Comparison of ENCODE assay signal across 8 cellular contexts in the genomic region with DNA sequence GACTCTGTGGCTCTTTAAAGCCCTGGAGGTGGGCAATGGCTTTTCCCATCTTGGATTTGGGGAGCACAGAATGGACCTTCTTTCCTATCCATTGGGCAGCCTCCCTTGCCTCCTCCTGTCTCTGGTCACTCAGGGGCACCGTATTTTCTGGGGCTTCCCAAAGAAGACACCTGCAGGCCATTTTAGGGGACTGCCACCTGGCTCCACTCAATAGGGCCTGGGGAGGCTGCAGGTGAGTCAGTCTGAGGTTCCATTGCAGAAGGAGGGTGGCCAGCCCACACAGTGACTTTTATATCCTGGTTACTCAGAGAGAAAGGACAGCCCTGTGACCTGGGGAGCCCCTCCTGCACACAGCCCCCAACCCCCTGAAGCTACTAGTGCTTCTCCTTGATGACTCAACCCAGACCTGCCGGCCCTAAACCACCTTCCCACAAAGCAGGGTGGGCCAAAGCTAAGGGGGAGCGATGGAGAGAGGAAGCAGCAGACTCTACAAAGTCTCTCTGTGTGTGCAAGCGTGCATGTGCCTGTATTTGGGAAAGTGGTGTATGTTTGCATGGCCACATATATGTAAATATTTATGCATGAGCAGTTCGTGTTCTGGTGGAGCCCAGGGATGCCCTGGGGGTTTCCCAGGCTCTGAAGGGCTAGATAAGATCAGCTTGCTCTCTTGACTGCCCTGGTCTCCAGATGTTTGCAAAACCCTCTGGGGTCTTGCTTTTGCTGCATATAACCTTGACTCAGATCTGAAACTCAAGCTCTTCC. TPM values are rescaled to one million over a fixed set of nuclear protein-coding genes. Genes with fewer than 3 reads are reported as not detected.
A peak's percentile ranks its signal among the peaks of the same experiment; 100 is the strongest.
DNase-seq lines count a peak whose midpoint lies in the region; ATAC-seq and TF ChIP-seq lines count a peak whose summit lies in the region.

No MANE protein-coding gene starts in this region.

- 25 to 49% methylated on average over 5 of the region's 5 CpGs for WGBS in upper lobe of left lung, 2 donors

- H3K4me1 ChIP-seq in upper lobe of left lung, result peaks cover 16 to 52% (median 30%) of the 10 kb centered on the region in 4 donors

- peak in 2 of 4 donors; percentile 25 to 48 for TF ChIP-seq EP300 in upper lobe of left lung (IDR thresholded peaks at IDR 0.05)

- no peaks in the 10 kb centered on the region for H3K9me3 ChIP-seq in upper lobe of left lung

- no peak for TF ChIP-seq CTCF in fibroblast of villous mesenchyme (IDR thresholded peaks at IDR 0.05; ENCODE audit: insufficient read depth, low read depth, low read length)
- no peak for TF ChIP-seq CTCF in upper lobe of left lung (IDR thresholded peaks at IDR 0.05)

- H3K27ac ChIP-seq in upper lobe of left lung, result peak overlapping the region in 3 of 4 donors; percentile 48 to 76 (median 62)

- no peak overlapping the region for H3K4me3 ChIP-seq in fibroblast of villous mesenchyme (ENCODE audit: low read depth, low read length)
- peak overlapping the region in 1 of 4 donors; percentile 63 for H3K4me3 ChIP-seq in upper lobe of left lung

- TF ChIP-seq POLR2A in upper lobe of left lung (IDR thresholded peaks at IDR 0.05), result no peak

- no peaks in the 10 kb centered on the region for H3K27me3 ChIP-seq in upper lobe of left lung

- H3K36me3 ChIP-seq in upper lobe of left lung, result peaks cover 0 to 15% (median 5%) of the 10 kb centered on the region in 4 donors

- peak; percentile 46 for DNase-seq in DMS 273 (lab: John Stamatoyannopoulos, UW; ENCODE audit: unreplicated experiment)
- DNase-seq in DMS 273 treated with DMSO at 0.1 percent for 48 hours (lab: John Stamatoyannopoulos, UW), result no peak
- peak; percentile 81 for DNase-seq in H4 (ENCODE audit: low spot score)
- peak; percentile 67 for DNase-seq in NAMALWA (ENCODE audit: low spot score)
- DNase-seq in fibroblast of villous mesenchyme (ENCODE audit: low read depth), result peak; percentile 60
- DNase-seq in upper lobe of left lung, result no peak
- no peak for DNase-seq in T1000 (lab: John Stamatoyannopoulos, UW)
- DNase-seq in mucosa of gallbladder (ENCODE audit: low spot score), result no peak

- ATAC-seq in upper lobe of left lung (ENCODE audit: low FRiP score in 2 of 2), result no peak

RNA-seq across cellular contexts. Expression of a gene that starts 5.0 kb away (rescaled TPM):
- 0.70 and 0.85 TPM in 2 replicates for total RNA-seq in H4 (2014; rRNA removed; shearing (Covaris generic))
- 0.32 TPM in 1 of 2 replicates, not detected in the other for total RNA-seq in fibroblast of villous mesenchyme
- 100 to 1,000 TPM in 1 of 6 donors, 10 to 100 TPM in 4, 1 to 10 TPM in 1; 6.3 to 106 (median 31.7) TPM for total RNA-seq in upper lobe of left lung
- total RNA-seq in mucosa of gallbladder, result 19.7 TPM

RNA-seq across cellular contexts. Expression of a gene that starts 18.7 kb away (rescaled TPM):
- not detected in 2 replicates for total RNA-seq in H4 (2014; rRNA removed; shearing (Covaris generic))
- total RNA-seq in fibroblast of villous mesenchyme (not detected in 2 replicates), upper lobe of left lung (1 to 10 TPM in 1 of 6 donors, under 1 TPM in 3, not detected in 2; 0.39 to 4.7 (median 0.71) TPM), mucosa of gallbladder (1.4 TPM)

RNA-seq across cellular contexts. Expression of a gene that starts 27.3 kb away (rescaled TPM):
- not detected in 2 replicates for total RNA-seq in H4 (2014; rRNA removed; shearing (Covaris generic))
- total RNA-seq in fibroblast of villous mesenchyme (not detected in 2 replicates), upper lobe of left lung (10 to 100 TPM in 1 of 6 donors, 1 to 10 TPM in 2, not detected in 3; 2.8 to 24.2 (median 5.8) TPM), mucosa of gallbladder (not detected)

Comparison
In these comparisons a context has a peak if more than half of its experiments do, and no peak if none do; other contexts are left out.
1. DNase-seq: peak in DMS 273 (single experiment), H4 (single experiment), NAMALWA (single experiment) and fibroblast of villous mesenchyme (single experiment); none in DMS 273 treated with DMSO at 0.1 percent for 48 hours (single experiment), upper lobe of left lung (0 of 2), T1000 (single experiment) and mucosa of gallbladder (single experiment).